Comparison of ENCODE assay signal across 8 cellular contexts in the genomic region with DNA sequence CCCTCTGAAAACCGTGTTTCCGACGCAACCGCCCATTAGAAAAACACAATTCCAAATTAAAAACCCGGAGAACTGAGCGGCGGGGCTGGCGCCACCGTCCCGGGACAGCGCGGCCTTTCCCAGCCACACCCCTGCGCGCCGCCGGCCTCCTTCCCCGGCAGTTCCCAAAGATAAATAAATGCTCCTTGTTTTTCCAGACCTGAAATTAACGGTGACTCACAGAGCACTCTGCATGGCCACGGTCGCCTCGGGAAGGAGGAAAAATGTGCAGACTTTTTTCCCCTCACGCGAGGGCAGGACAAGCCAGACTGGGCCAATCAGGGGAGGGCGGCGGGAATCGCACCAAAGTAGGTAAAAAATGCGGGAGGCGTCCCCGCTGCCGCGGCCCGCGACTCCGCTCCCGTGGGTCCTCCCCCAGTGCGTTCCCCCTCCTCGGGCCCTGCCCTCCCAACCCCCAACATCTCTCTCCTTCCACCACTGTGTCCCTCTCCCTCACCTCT. TPM values are rescaled to one million over a fixed set of nuclear protein-coding genes. Genes with fewer than 3 reads are reported as not detected.
DNase-seq lines count a peak whose midpoint lies in the region; ATAC-seq and TF ChIP-seq lines count a peak whose summit lies in the region.

No MANE protein-coding gene starts in this region.

- H3K27ac ChIP-seq in A673 (ENCODE audit: low read depth, low read length, poor library complexity, severe bottlenecking) (peak overlapping the region; percentile 28), cardiac muscle cell (peak overlapping the region; percentile 99)

- intact Hi-C loops in A673 (cut with micrococcal nuclease; ENCODE audit: unreplicated experiment): loop anchor here (5.0 kb wide), 1 partner anchor 93 kb away; no protein-coding TSS in a partner anchor

- H3K9ac ChIP-seq in NT2/D1 (ENCODE audit: insufficient read length, low read depth): peak overlapping the region; percentile 76

- BruUV-seq in A673 (replicated peaks; lab: Mats Ljungman, UMichigan): no TSS peak

- H3K4me1 ChIP-seq in A673 (ENCODE audit: insufficient read depth, low read length, poor library complexity, severe bottlenecking) (peaks cover 6% of the 10 kb centered on the region), NT2/D1 (ENCODE audit: insufficient read depth, insufficient read length) (no peaks in the 10 kb centered on the region), cardiac muscle cell (ENCODE audit: low read depth) (peaks cover 23% of the 10 kb centered on the region)

- H3K9me3 ChIP-seq in A673 (ENCODE audit: low read depth, low read length, poor library complexity, severe bottlenecking) (no peaks in the 10 kb centered on the region), NT2/D1 (ENCODE audit: insufficient read depth, low read length) (no peaks in the 10 kb centered on the region), cardiac muscle cell (ENCODE audit: low read depth) (no peaks in the 10 kb centered on the region)

- peak; percentile 73 for DNase-seq in A673 (ENCODE audit: low spot score)
- DNase-seq in GM12864 (ENCODE audit: low read depth): no peak
- peak; percentile 6 for DNase-seq in NT2/D1 (ENCODE audit: low read depth, low spot score)
- peak in 34 of 58 donors; percentile 3 to 67 (median 31) for DNase-seq in anterior cingulate cortex (lab: John Stamatoyannopoulos, UW)
- peak; percentile 92 to 97 for DNase-seq in cardiac muscle cell (ENCODE audit: low read depth in 1 of 2, low spot score in 1 of 2)
- DNase-seq in nucleus accumbens (lab: John Stamatoyannopoulos, UW): peak in 39 of 56 donors; percentile 4 to 73 (median 26)
- no peak for DNase-seq in NCI-H1694 (lab: John Stamatoyannopoulos, UW)

- H3K4me3 ChIP-seq in A673 (ENCODE audit: low read depth, low read length, poor library complexity, severe bottlenecking) (peak overlapping the region; percentile 86), GM12864 (ENCODE audit: low read depth, low read length) (peak overlapping the region; percentile 23), NT2/D1 (ENCODE audit: insufficient read length, low read depth) (peak overlapping the region; percentile 49), cardiac muscle cell (peak overlapping the region; percentile 76)

- POLR2A ChIA-PET in A673 (lab: Charles Lee; ENCODE audit: low non-redundant PET): interaction anchor here (1.1 kb wide), 1 partner anchor 46 kb away, joined by 4 read pairs; no protein-coding TSS in a partner anchor

- no peaks in the 10 kb centered on the region for H3K27me3 ChIP-seq in A673 (replicated peaks; ENCODE audit: insufficient read depth, low read depth, low read length, poor library complexity)
- H3K27me3 ChIP-seq in NT2/D1 (ENCODE audit: insufficient read depth, insufficient read length): no peaks in the 10 kb centered on the region
- no peaks in the 10 kb centered on the region for H3K27me3 ChIP-seq in cardiac muscle cell

- CTCF ChIA-PET in A673 (lab: Charles Lee): no interaction called here

- H3K36me3 ChIP-seq in A673 (ENCODE audit: insufficient read depth, low read length, poor library complexity, severe bottlenecking) (no peaks in the 10 kb centered on the region), NT2/D1 (ENCODE audit: insufficient read depth, insufficient read length, low read length) (peaks cover 14% of the 10 kb centered on the region), cardiac muscle cell (no peaks in the 10 kb centered on the region)

- TF ChIP-seq CTCF in A673 (conservative IDR thresholded peaks at IDR 0.05; ENCODE audit: low read depth, low read length) (no peak), GM12864 (IDR thresholded peaks at IDR 0.05; ENCODE audit: low read depth, low read length, missing control alignments) (no peak), cardiac muscle cell (IDR thresholded peaks at IDR 0.05; ENCODE audit: low read depth, low read length) (no peak)

- ATAC-seq in HG02840 (IDR thresholded peaks at IDR 0.05; ENCODE audit: low FRiP score, unreplicated experiment): no peak

RNA-seq across cellular contexts. Expression of a gene that starts 0.9 kb away (rescaled TPM):
- total RNA-seq in A673 (2021) (148 and 159 TPM in 2 replicates), cardiac muscle cell (231 and 335 TPM in 2 replicates)
- polyA plus RNA-seq in cardiac muscle cell: 629 and 743 TPM in 2 replicates

RNA-seq across cellular contexts. Expression of a gene that starts 37.8 kb away (rescaled TPM):
- total RNA-seq in A673 (2021) (6.1 and 7.4 TPM in 2 replicates), cardiac muscle cell (3.2 and 7.1 TPM in 2 replicates)
- 4.9 and 5.3 TPM in 2 replicates for polyA plus RNA-seq in cardiac muscle cell

Comparison
In these comparisons a context has a peak if more than half of its experiments do, and no peak if none do; other contexts are left out.
1. DNase-seq: peak in A673 (single experiment), NT2/D1 (single experiment), anterior cingulate cortex (34 of 58), cardiac muscle cell (2 of 2) and nucleus accumbens (39 of 56); none in GM12864 (single experiment) and NCI-H1694 (single experiment).
2. H3K4me3 ChIP-seq: peak in every context shown above with its lines; median percentile 86 in A673; 76 in cardiac muscle cell; 49 in NT2/D1; 23 in GM12864.